In the genomic region with DNA sequence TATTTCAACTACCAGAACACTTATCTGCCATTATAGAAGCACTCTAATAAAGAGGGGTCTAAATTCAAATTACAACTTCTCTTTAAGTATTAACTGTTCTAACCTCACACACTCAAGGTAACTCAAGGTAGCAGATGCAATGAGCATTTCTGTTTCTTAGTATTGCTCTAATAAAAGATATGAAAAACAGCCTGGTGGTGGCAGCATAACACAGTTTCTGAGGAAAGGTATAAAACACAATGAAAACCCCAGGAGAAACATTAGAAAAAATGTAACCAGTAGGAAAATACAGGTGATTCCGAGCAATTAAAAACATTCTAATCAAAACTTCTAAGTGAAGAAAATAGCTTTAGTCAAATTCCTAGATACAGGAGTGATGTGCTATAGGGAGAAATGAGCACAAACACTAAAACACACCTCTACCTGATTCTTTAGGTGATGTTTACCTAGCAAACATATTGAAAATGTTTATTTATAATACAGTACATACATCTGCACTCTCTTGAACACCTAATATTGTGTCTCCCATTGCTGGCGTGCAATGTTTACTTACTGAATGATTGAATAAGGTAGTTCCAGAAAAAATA, we compare ENCODE assay signal across 8 cellular contexts. TPM values are rescaled to one million over a fixed set of nuclear protein-coding genes. Genes with fewer than 3 reads are reported as not detected.
DNase-seq lines count a peak whose midpoint lies in the region; ATAC-seq and TF ChIP-seq lines count a peak whose summit lies in the region.

No MANE protein-coding gene starts in this region.

- H3F3A ChIP-seq in PC-9 (ENCODE audit: insufficient read depth, low read depth) = peaks cover 22% of the 10 kb centered on the region; the same call in 1 of the 2 replicates

- H3K4me1 ChIP-seq in KMS-11 (ENCODE audit: low read depth, poor library complexity, severe bottlenecking) = peaks cover 39% of the 10 kb centered on the region
- H3K4me1 ChIP-seq in PC-9 (replicated peaks; ENCODE audit: insufficient read depth) = peaks cover 26% of the 10 kb centered on the region

- intact Hi-C loops in PC-9 (cut with micrococcal nuclease; ENCODE audit: unreplicated experiment) = loop anchor here (1.0 to 10.0 kb wide), 4 partner anchors 42 to 449 kb away; partner anchors contain the start of gene BRAF

- no peak overlapping the region for H2AFZ ChIP-seq in KMS-11 (ENCODE audit: low read depth)
- H2AFZ ChIP-seq in PC-9 = no peak overlapping the region

- H3K4me2 ChIP-seq in KMS-11 = peak overlapping the region; percentile 87
- H3K4me2 ChIP-seq in PC-9 = peak overlapping the region; percentile 99

- peak; percentile 32 for DNase-seq in SIG-M5 treated with dmso at 0.1 percent for 504 hours (lab: John Stamatoyannopoulos, UW; ENCODE audit: unreplicated experiment)
- DNase-seq in SIG-M5 (lab: John Stamatoyannopoulos, UW) = no peak
- DNase-seq in PC-9 = peak; percentile 35 to 68
- peak; percentile 39 for DNase-seq in astrocyte of the spinal cord (ENCODE audit: low read depth, low spot score)
- peak; percentile 78 for DNase-seq in left kidney (ENCODE audit: low read depth, low spot score)
- DNase-seq in superior temporal gyrus (ENCODE audit: extremely low spot score) = peak; percentile 75

- ATAC-seq in GM21390 (IDR thresholded peaks at IDR 0.05; ENCODE audit: unreplicated experiment) = no peak

- H4K20me1 ChIP-seq in KMS-11 (ENCODE audit: insufficient read depth) = peaks cover 25% of the 10 kb centered on the region
- peaks cover 71% of the 10 kb centered on the region for H4K20me1 ChIP-seq in PC-9 (ENCODE audit: insufficient read depth)

- H3K9ac ChIP-seq in KMS-11 = no peak overlapping the region

- no peaks in the 10 kb centered on the region for H3K9me3 ChIP-seq in PC-9 (ENCODE audit: insufficient read depth, low read depth)

- H3K9me2 ChIP-seq in PC-9 (ENCODE audit: insufficient read depth) = no peaks in the 10 kb centered on the region

- no peak overlapping the region for H3K27ac ChIP-seq in KMS-11
- no peak overlapping the region for H3K27ac ChIP-seq in PC-9

- H3K4me3 ChIP-seq in KMS-11 (IDR thresholded peaks at IDR 0.05; ENCODE audit: insufficient read depth, low read depth, low read length) = no peak overlapping the region
- H3K4me3 ChIP-seq in PC-9 = no peak overlapping the region
- no peak overlapping the region for H3K4me3 ChIP-seq in astrocyte of the spinal cord (ENCODE audit: low read depth, low read length)

- H3K36me3 ChIP-seq in KMS-11 (ENCODE audit: insufficient read depth) (no peaks in the 10 kb centered on the region), PC-9 (ENCODE audit: low read depth) (0 out of 2 replicates have a peak, but pooled peaks cover 2% of the 10 kb centered on the region)

- H3K79me2 ChIP-seq in KMS-11 (ENCODE audit: insufficient read depth, low read depth) (peaks cover 63% of the 10 kb centered on the region), PC-9 (ENCODE audit: low read depth) (peaks cover 80% of the 10 kb centered on the region)

- H3K27me3 ChIP-seq in KMS-11 (ENCODE audit: insufficient read depth, low read depth) = no peaks in the 10 kb centered on the region
- no peaks in the 10 kb centered on the region for H3K27me3 ChIP-seq in PC-9 (ENCODE audit: insufficient read depth, low read depth)

- POLR2A ChIA-PET in PC-9 (lab: Charles Lee; ENCODE audit: unreplicated experiment) = no interaction called here

- BruUV-seq in PC-9 (replicated peaks; lab: Mats Ljungman, UMichigan) = no TSS peak

- CTCF ChIA-PET in PC-9 (lab: Charles Lee) = interaction anchor here (0.6 to 1.5 kb wide), 3 partner anchors 36 to 802 kb away, joined by 4 to 7 read pairs (median 5); no protein-coding TSS in a partner anchor

- in situ Hi-C loops in astrocyte of the spinal cord (cut with HindIII; ENCODE audit: low sequenced_read_pairs) = no loop called here

- TF ChIP-seq CTCF in KMS-11 (conservative IDR thresholded peaks at IDR 0.05; ENCODE audit: low read depth, low read length) (peak; percentile 85), PC-9 (conservative IDR thresholded peaks at IDR 0.05) (peak; percentile 83), astrocyte of the spinal cord (IDR thresholded peaks at IDR 0.05; ENCODE audit: low read depth, low read length) (peak; percentile 59)

RNA-seq across cellular contexts. Expression of gene MKRN1, which starts 3.5 kb away (rescaled TPM):
- total RNA-seq in PC-9 (2021) = 166 and 182 TPM in 2 replicates
